Comparison of ENCODE assay signal across 8 cellular contexts in genomic region chr1:12173631-12174121, GRCh38. TPM values are rescaled to one million over a fixed set of nuclear protein-coding genes. Genes with fewer than 3 reads are reported as not detected.
DNase-seq lines count a peak whose midpoint lies in the region; ATAC-seq and TF ChIP-seq lines count a peak whose summit lies in the region.

No MANE protein-coding gene starts in this region.

- H3K27ac ChIP-seq in duodenal mucosa (ENCODE audit: low read depth, low read length) (peak overlapping the region; percentile 61), spleen (peak overlapping the region; percentile 71 to 99 (median 98))

- H3K27me3 ChIP-seq in duodenal mucosa (ENCODE audit: control insufficient read depth in 1 of 2, insufficient read depth in 2 of 2, low read length in 2 of 2) (no peaks in the 10 kb centered on the region), spleen (replicated peaks in 1 of 7) (no peaks in the 10 kb centered on the region)

- H3K4me1 ChIP-seq in duodenal mucosa (ENCODE audit: control insufficient read depth in 1 of 2, insufficient read depth in 2 of 2, low read length in 2 of 2) (peaks cover 58 to 74% of the 10 kb centered on the region in 2 donors), spleen (peaks cover 78 to 100% (median 99%) of the 10 kb centered on the region in 6 donors)

- H3K36me3 ChIP-seq in duodenal mucosa (ENCODE audit: control insufficient read depth in 1 of 2, insufficient read depth in 2 of 2, low read length in 2 of 2) (peaks cover 0 to 6% of the 10 kb centered on the region in 2 donors), spleen (peaks cover 0 to 64% (median 0%) of the 10 kb centered on the region in 6 donors)

- TF ChIP-seq CTCF in GM10248 (IDR thresholded peaks at IDR 0.05; ENCODE audit: control extremely low read depth, extremely low read depth, low read depth, missing control alignments): no peak
- TF ChIP-seq CTCF in spleen (IDR thresholded peaks at IDR 0.05 in 8 of 11, conservative IDR thresholded peaks at IDR 0.05 in 3 of 11): peak in 1 of 11 experiments; percentile 7

- CTCF ChIA-PET in GM10248 (lab: Yijun Ruan, JAX): interaction anchor here (0.7 to 1.3 kb wide), 4 partner anchors 9 to 49 kb away, joined by 3 to 4 read pairs (median 3); no protein-coding TSS in a partner anchor

- no peak for ATAC-seq in HG02885 (IDR thresholded peaks at IDR 0.05; ENCODE audit: poor library complexity, unreplicated experiment)
- ATAC-seq in HG02798 (IDR thresholded peaks at IDR 0.05; ENCODE audit: poor library complexity, unreplicated experiment): no peak
- no peak for ATAC-seq in GM21528 (IDR thresholded peaks at IDR 0.05; ENCODE audit: low FRiP score, unreplicated experiment)

- TF ChIP-seq POLR2A in spleen (IDR thresholded peaks at IDR 0.05): peak in 1 of 3 donors; percentile 12

- H3K4me3 ChIP-seq in duodenal mucosa (ENCODE audit: low read depth in 1 of 2, low read length in 2 of 2) (no peak overlapping the region), spleen (peak overlapping the region in 2 of 8 donors; percentile 3 to 62)

- POLR2A ChIA-PET in GM10248 (lab: Yijun Ruan, JAX): no interaction called here

- WGBS in spleen, 5 donors: 12 to 26% (median 18%) methylated on average over 9 to 11 of the region's 11 CpGs

- H3K9me3 ChIP-seq in duodenal mucosa (ENCODE audit: control insufficient read depth in 1 of 2, low read length in 2 of 2) (no peaks in the 10 kb centered on the region), spleen (no peaks in the 10 kb centered on the region)

- H3K9ac ChIP-seq in duodenal mucosa (ENCODE audit: low read depth in 1 of 2, low read length in 2 of 2): peak overlapping the region in 1 of 2 donors; percentile 59

- intact Hi-C loops in spleen (cut with DNase I; ENCODE audit: low total_unique reads): no loop called here

- DNase-seq in GM10248 (ENCODE audit: extremely low spot score): peak; percentile 60
- peak; percentile 88 for DNase-seq in activated CD4-positive, alpha-beta T cell treated with anti-CD3 and anti-CD28 coated beads for 48 hours
- peak; percentile 93 for DNase-seq in spleen
- no peak for DNase-seq in NCI-H524 treated with DMSO at 0.1 percent for 48 hours (lab: John Stamatoyannopoulos, UW)

RNA-seq across cellular contexts. Expression of gene TNFRSF1B, which starts 6.9 kb away (rescaled TPM):
- total RNA-seq in spleen: 100 to 1,000 TPM; 142 to 233 (median 183) TPM
- polyA plus RNA-seq in spleen: 10 to 100 TPM; 28.5 to 63.2 (median 36.8) TPM

RNA-seq across cellular contexts. Expression of gene VPS13D, which starts 56.2 kb away (rescaled TPM):
- total RNA-seq in spleen: 100 to 1,000 TPM in 1 of 7 donors, 10 to 100 TPM in 6; 70.3 to 108 (median 93.7) TPM
- polyA plus RNA-seq in spleen: 10 to 100 TPM; 10.1 to 15.3 (median 10.5) TPM
